Comparison of ENCODE assay signal across 10 cellular contexts in genomic region chr6:72740135-72740534, GRCh38.
A peak's percentile ranks its signal among the peaks of the same experiment; 100 is the strongest.
DNase-seq lines count a peak whose midpoint lies in the region; ATAC-seq and TF ChIP-seq lines count a peak whose summit lies in the region.
"Had no signal": no experiment of that assay in that cellular context is flagged by ENCODE, and none has a peak within 500 bp of the region (broad histone marks: within the 10 kb centered on the region; RNA-seq: fewer than 3 reads in every experiment).

No MANE protein-coding gene starts in this region.

- H3K27me3 ChIP-seq in brain microvascular endothelial cell (replicated peaks) (no peaks in the 10 kb centered on the region), transverse colon (no peaks in the 10 kb centered on the region)

- TF ChIP-seq EP300 in transverse colon (IDR thresholded peaks at IDR 0.05; ENCODE audit: low read depth) = no peak

- no peaks in the 10 kb centered on the region for H3K4me1 ChIP-seq in transverse colon
- H3K4me1 ChIP-seq: SJSA1 had no signal

- TF ChIP-seq POLR2A in transverse colon (IDR thresholded peaks at IDR 0.05) = no peak

- H3K4me3 ChIP-seq in brain microvascular endothelial cell (ENCODE audit: low read depth, low read length) (no peak overlapping the region), transverse colon (no peak overlapping the region)
- H3K4me3 ChIP-seq: SJSA1 had no signal

- H3K36me3 ChIP-seq in brain microvascular endothelial cell (replicated peaks) (no peaks in the 10 kb centered on the region), transverse colon (no peaks in the 10 kb centered on the region)
- H3K36me3 ChIP-seq: SJSA1 had no signal

- 71 to 75% methylated on average over 2 of the region's 2 CpGs for WGBS in transverse colon (ENCODE audit: low coverage in 1 of 2), 2 donors

- TF ChIP-seq CTCF in brain microvascular endothelial cell (IDR thresholded peaks at IDR 0.05; ENCODE audit: low read depth, low read length, missing control alignments) (no peak), transverse colon (IDR thresholded peaks at IDR 0.05) (no peak)

- in situ Hi-C loops in brain microvascular endothelial cell (cut with HindIII; ENCODE audit: low pct_ligation_motif_present, low sequenced_read_pairs) (no loop called here), transverse colon (cut with MboI; ENCODE audit: low pct_ligation_motif_present in 1 of 4, low pct_unique_long_range_greater_than_20kb in 1 of 4, low sequenced_read_pairs in 3 of 4) (no loop called here)

- DNase-seq in brain microvascular endothelial cell = peak; percentile 20
- no peak for DNase-seq in NCI-H510A (lab: John Stamatoyannopoulos, UW)
- no peak for DNase-seq in RKO (ENCODE audit: low spot score)
- no peak for DNase-seq in transverse colon
- no peak for DNase-seq in central memory CD4-positive, alpha-beta T cell
- DNase-seq: activated naive CD4-positive, alpha-beta T cell treated with Interleukin-2 at 50 U/mL for 16 hours had no signal

- no peak overlapping the region for H3K27ac ChIP-seq in brain microvascular endothelial cell
- H3K27ac ChIP-seq in transverse colon = no peak overlapping the region
- H3K27ac ChIP-seq: SJSA1 had no signal

- intact Hi-C loops in transverse colon (cut with DNase I; ENCODE audit: low total_unique reads) = no loop called here

- no peaks in the 10 kb centered on the region for H3K9me3 ChIP-seq in transverse colon
- H3K9me3 ChIP-seq: SJSA1 had no signal

- ATAC-seq in GM18517 (IDR thresholded peaks at IDR 0.05; ENCODE audit: unreplicated experiment) (peak; percentile 84), GM21367 (IDR thresholded peaks at IDR 0.05; ENCODE audit: unreplicated experiment) (peak; percentile 77), HG03108 (IDR thresholded peaks at IDR 0.05; ENCODE audit: unreplicated experiment) (peak; percentile 72)
